Comparison of ENCODE assay signal across 10 cellular contexts in genomic region chr6:138541793-138542481, GRCh38. TPM values are rescaled to one million over a fixed set of nuclear protein-coding genes. Genes with fewer than 3 reads are reported as not detected.
A peak's percentile ranks its signal among the peaks of the same experiment; 100 is the strongest.
DNase-seq lines count a peak whose midpoint lies in the region; ATAC-seq, FAIRE-seq and TF ChIP-seq lines count a peak whose summit lies in the region.
"Had no signal": no experiment of that assay in that cellular context is flagged by ENCODE, and none has a peak within 500 bp of the region (broad histone marks: within the 10 kb centered on the region; RNA-seq: fewer than 3 reads in every experiment).

No MANE protein-coding gene starts in this region.

- H3K4me1 ChIP-seq in adipocyte (ENCODE audit: control insufficient read depth, insufficient read depth, low read length) (peaks cover 85% of the 10 kb centered on the region), mammary epithelial cell (ENCODE audit: insufficient read depth, low read length) (peaks cover 26% of the 10 kb centered on the region)

- DNase-seq in H54 (ENCODE audit: insufficient read length, low spot score) (no peak), adipocyte (ENCODE audit: low read depth) (peak; percentile 36), left ventricle myocardium superior (no peak), retina (peak; percentile 31), epidermal melanocyte (ENCODE audit: insufficient read length, low spot score) (no peak), Calu3 (no peak), hypothalamus (lab: John Stamatoyannopoulos, UW) (no peak), mammary epithelial cell (no peak)

- H2AFZ ChIP-seq in mammary epithelial cell (ENCODE audit: low read depth, low read length): no peak overlapping the region

- no peaks in the 10 kb centered on the region for H3K9me3 Mint-ChIP-seq in Calu3 (ENCODE audit: low read depth, unreplicated experiment)

- peak; percentile 1 for ATAC-seq in left ventricle myocardium superior

- H3K9me3 ChIP-seq in adipocyte (ENCODE audit: control insufficient read depth, low read length) (no peaks in the 10 kb centered on the region), mammary epithelial cell (replicated peaks; ENCODE audit: insufficient read depth, low read length) (no peaks in the 10 kb centered on the region)

- CTCF ChIA-PET in Calu3 (lab: Charles Lee) (interaction anchor here (0.5 to 0.9 kb wide), 3 partner anchors 51 to 741 kb away, joined by 3 to 4 read pairs (median 4); no protein-coding TSS in a partner anchor), mammary epithelial cell (lab: Charles Lee; ENCODE audit: low non-redundant PET) (no interaction called here)

- intact Hi-C loops in left ventricle myocardium superior (cut with micrococcal nuclease): no loop called here
- intact Hi-C loops in Calu3 (cut with micrococcal nuclease; ENCODE audit: unreplicated experiment): no loop called here
- intact Hi-C loops in mammary epithelial cell (cut with micrococcal nuclease): no loop called here

- H3K27me3 ChIP-seq in adipocyte (replicated peaks; ENCODE audit: control insufficient read depth, insufficient read depth, low read length): no peaks in the 10 kb centered on the region
- H3K27me3 ChIP-seq in mammary epithelial cell (ENCODE audit: insufficient read depth, low read length): no peaks in the 10 kb centered on the region

- H3K4me3 Mint-ChIP-seq in Calu3 (ENCODE audit: low read depth, unreplicated experiment): no peak overlapping the region

- peak overlapping the region; percentile 77 for H3K4me3 ChIP-seq in adipocyte (ENCODE audit: low read length)
- H3K4me3 ChIP-seq in mammary epithelial cell (replicated peaks in 1 of 3; ENCODE audit: insufficient read depth in 1 of 3, low read depth in 2 of 3, low read length in 3 of 3): no peak overlapping the region

- H3K36me3 Mint-ChIP-seq in Calu3 (ENCODE audit: insufficient read depth, unreplicated experiment): no peaks in the 10 kb centered on the region

- dilution Hi-C loops in mammary epithelial cell (cut with HindIII; ENCODE audit: low sequenced_read_pairs): no loop called here

- in situ Hi-C loops in mammary epithelial cell (cut with MboI; ENCODE audit: low sequenced_read_pairs in 2 of 2): no loop called here

- H4K20me1 ChIP-seq in mammary epithelial cell (ENCODE audit: insufficient read depth, low read length): no peaks in the 10 kb centered on the region

- TF ChIP-seq POLR2A in H54 (IDR thresholded peaks at IDR 0.05; ENCODE audit: low read depth, low read length): no peak

- no peak overlapping the region for H3K27ac ChIP-seq in mammary epithelial cell (ENCODE audit: insufficient read depth, low read depth, low read length)
- H3K27ac ChIP-seq: RWPE1 had no signal

- TF ChIP-seq CTCF in Calu3 (IDR thresholded peaks at IDR 0.05; ENCODE audit: unreplicated experiment): no peak
- no peak for TF ChIP-seq CTCF in mammary epithelial cell (conservative IDR thresholded peaks at IDR 0.05 in 1 of 2, IDR thresholded peaks at IDR 0.05 in 1 of 2; ENCODE audit: extremely low read depth in 1 of 2, insufficient read depth in 1 of 2, low read depth in 1 of 2, low read length in 2 of 2)

- H3K9ac ChIP-seq in adipocyte (ENCODE audit: low read length): peak overlapping the region; percentile 80
- H3K9ac ChIP-seq in mammary epithelial cell (ENCODE audit: insufficient read depth, low read length): no peak overlapping the region

- peak; percentile 30 for FAIRE-seq in H54 (lab: Jason Lieb, UNC)
- FAIRE-seq: TTC549 had no signal

- peaks cover 8% of the 10 kb centered on the region for H3K4me1 Mint-ChIP-seq in Calu3 (ENCODE audit: low read depth, unreplicated experiment)

- no peaks in the 10 kb centered on the region for H3K36me3 ChIP-seq in adipocyte (ENCODE audit: control insufficient read depth, insufficient read depth, low read length, severe bottlenecking)
- H3K36me3 ChIP-seq in mammary epithelial cell (ENCODE audit: insufficient read depth, low read length): no peaks in the 10 kb centered on the region

- H3K27me3 Mint-ChIP-seq in Calu3 (ENCODE audit: unreplicated experiment): no peaks in the 10 kb centered on the region

- BruUV-seq in Calu3 (replicated peaks; lab: Mats Ljungman, UMichigan): no TSS peak
- BruUV-seq in mammary epithelial cell (replicated peaks; lab: Mats Ljungman, UMichigan): no TSS peak

- WGBS in mammary epithelial cell (ENCODE audit: low coverage, missing lambda C conversion rate): 84% methylated on average over 6 of the region's 6 CpGs

- H3K27ac Mint-ChIP-seq in Calu3 (ENCODE audit: unreplicated experiment): no peak overlapping the region

- H3K79me2 ChIP-seq in mammary epithelial cell (ENCODE audit: insufficient read depth, low read length): peaks cover 96% of the 10 kb centered on the region

- no peak overlapping the region for H3K4me2 ChIP-seq in mammary epithelial cell (ENCODE audit: insufficient read depth, low read depth, low read length)

RNA-seq across cellular contexts. Expression of gene NHSL1, which starts 42.6 kb away (rescaled TPM):
- total RNA-seq in left ventricle myocardium superior: 53.0 TPM
- 26.6 and 26.8 TPM in 2 replicates for total RNA-seq in Calu3 (2022)
- total RNA-seq in mammary epithelial cell: 10 to 100 TPM; 28.3 to 34.7 TPM
- 17.8 TPM for polyA plus RNA-seq in mammary epithelial cell
- 114 TPM for polyA minus RNA-seq in mammary epithelial cell

Comparison
In these comparisons a context has a peak if more than half of its experiments do, and no peak if none do; other contexts are left out.
1. DNase-seq: peak in adipocyte (single experiment) and retina (single experiment); none in H54 (single experiment), left ventricle myocardium superior (single experiment), epidermal melanocyte (single experiment), Calu3 (single experiment), hypothalamus (0 of 51) and mammary epithelial cell (single experiment).